ENCODE assay signal across 19 cellular contexts in the genomic region with DNA sequence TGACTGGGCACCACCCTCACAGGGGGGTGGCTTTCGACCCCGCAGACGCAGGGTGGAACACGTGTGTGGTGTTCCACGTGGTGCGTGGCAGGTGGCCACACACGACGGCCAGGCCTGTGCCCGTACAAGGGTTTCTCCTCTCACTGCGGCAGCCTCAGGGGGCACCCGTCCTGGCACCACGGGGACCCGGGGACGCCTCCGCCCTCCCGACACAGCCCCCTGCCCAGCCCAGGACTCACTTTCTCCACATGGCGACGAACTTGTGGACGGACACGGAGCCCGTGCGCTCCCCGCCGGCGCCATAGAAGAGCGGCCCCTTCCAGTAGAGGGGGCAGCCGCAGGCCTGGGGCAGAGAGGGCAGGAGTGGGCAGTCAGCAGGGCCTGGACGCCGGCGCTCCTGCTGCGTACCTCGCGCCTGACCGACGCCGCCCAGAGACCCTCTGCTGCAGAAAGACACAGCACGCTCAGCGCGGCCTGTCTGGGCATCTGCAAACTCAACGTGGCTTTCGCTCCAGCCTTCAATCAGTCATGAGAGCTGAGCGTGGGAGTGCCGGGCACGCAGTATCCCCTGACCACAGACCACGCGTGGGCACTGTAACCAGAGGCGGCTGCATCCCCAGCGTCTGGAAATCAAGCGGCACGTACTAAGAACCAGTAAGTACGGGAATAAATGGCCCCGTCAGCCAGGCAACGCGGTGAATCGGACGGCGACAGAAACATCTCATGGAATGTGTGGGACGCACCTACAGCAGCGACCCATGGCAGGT. TPM values are rescaled to one million over a fixed set of nuclear protein-coding genes. Genes with fewer than 3 reads are reported as not detected.
A peak's percentile ranks its signal among the peaks of the same experiment; 100 is the strongest.
DNase-seq lines count a peak whose midpoint lies in the region; ATAC-seq, FAIRE-seq and TF ChIP-seq lines count a peak whose summit lies in the region.
"Had no signal": no experiment of that assay in that cellular context is flagged by ENCODE, and none has a peak within 500 bp of the region (broad histone marks: within the 10 kb centered on the region; RNA-seq: fewer than 3 reads in every experiment).

No MANE protein-coding gene starts in this region.

- peak overlapping the region; percentile 37 for H2AK9ac ChIP-seq in IMR-90 (replicated peaks; ENCODE audit: low read depth, low read length, poor library complexity)

- no peaks in the 10 kb centered on the region for H3K9me3 Mint-ChIP-seq in WTC11
- H3K9me3 Mint-ChIP-seq in type B pancreatic cell: no peaks in the 10 kb centered on the region
- H3K9me3 Mint-ChIP-seq: CD4-positive, CD25-positive, alpha-beta regulatory T cell; H9 had no signal

- H2BK15ac ChIP-seq in IMR-90 (ENCODE audit: low read depth, low read length): no peak overlapping the region
- H2BK15ac ChIP-seq in neuronal stem cell (ENCODE audit: low read length): no peak overlapping the region

- no peak overlapping the region for H3K4me3 ChIP-seq in IMR-90 (ENCODE audit: insufficient read depth, low read depth, low read length)
- H3K4me3 ChIP-seq in kidney (ENCODE audit: low read length in 2 of 2): no peak overlapping the region
- peak overlapping the region in 1 of 2 donors; percentile 14 for H3K4me3 ChIP-seq in neuronal stem cell (ENCODE audit: low read length in 2 of 2)
- H3K4me3 ChIP-seq: SJCRH30 had no signal

- intact Hi-C loops in IMR-90 (cut with micrococcal nuclease): no loop called here
- intact Hi-C loops in kidney (cut with DNase I): no loop called here

- no peaks in the 10 kb centered on the region for H3K9me1 ChIP-seq in IMR-90 (ENCODE audit: insufficient read depth, low read length)

- H4K8ac ChIP-seq in IMR-90 (ENCODE audit: low read depth in 2 of 2, low read length in 2 of 2) (no peak overlapping the region), neuronal stem cell (ENCODE audit: low read depth, low read length) (no peak overlapping the region)

- DNase-seq in IMR-90 (no peak), WTC11 (ENCODE audit: low spot score) (no peak), kidney (peak; percentile 72), neuronal stem cell (ENCODE audit: low spot score) (no peak), putamen (ENCODE audit: low spot score) (no peak), type B pancreatic cell (ENCODE audit: extremely low spot score, unreplicated experiment) (no peak)
- DNase-seq: CD4-positive, CD25-positive, alpha-beta regulatory T cell; H9; HFFc6; NCI-H1105; NCI-H146; NCI-H2029 treated with DMSO at 0.1 percent for 48 hours; NCI-H226; NCI-H524; NCI-H774; NK-92 treated with Interleukin-12 subunit alpha and Interleukin-12 subunit beta, amount 100 ng/mL, for 24 hours; SJCRH30 had no signal

- H4K5ac ChIP-seq in IMR-90 (ENCODE audit: low read depth, low read length): no peak overlapping the region

- H3K27me3 ChIP-seq in IMR-90 (ENCODE audit: control insufficient read depth, insufficient read depth, low read length): no peaks in the 10 kb centered on the region
- no peaks in the 10 kb centered on the region for H3K27me3 ChIP-seq in neuronal stem cell (ENCODE audit: control insufficient read depth in 3 of 3, insufficient read depth in 3 of 3, low read depth in 1 of 3, low read length in 3 of 3)
- H3K27me3 ChIP-seq: SJCRH30 had no signal

- CTCF ChIA-PET in IMR-90 (lab: Yijun Ruan, JAX): no interaction called here
- CTCF ChIA-PET in WTC11 (lab: Charles Lee): no interaction called here

- H3K36me3 Mint-ChIP-seq in WTC11 (peaks cover 19% of the 10 kb centered on the region), type B pancreatic cell (peaks cover 7% of the 10 kb centered on the region)

- H3K4me1 ChIP-seq in IMR-90 (ENCODE audit: control insufficient read depth, insufficient read depth, low read length): no peaks in the 10 kb centered on the region; the same call in 1 of the 2 replicates
- H3K4me1 ChIP-seq in kidney (ENCODE audit: control insufficient read depth in 1 of 2, insufficient read depth in 1 of 2, low read depth in 1 of 2, low read length in 2 of 2): no peaks in the 10 kb centered on the region
- peaks cover 0 to 5% of the 10 kb centered on the region in 2 donors for H3K4me1 ChIP-seq in neuronal stem cell (ENCODE audit: control insufficient read depth in 2 of 2, insufficient read depth in 1 of 2, low read depth in 1 of 2, low read length in 2 of 2)
- H3K4me1 ChIP-seq: SJCRH30 had no signal

- H3K27ac Mint-ChIP-seq in WTC11 (peak overlapping the region; percentile 89), type B pancreatic cell (no peak overlapping the region)
- H3K27ac Mint-ChIP-seq: CD4-positive, CD25-positive, alpha-beta regulatory T cell; H9; HFFc6 had no signal

- WGBS in IMR-90 (ENCODE audit: extremely low coverage in 2 of 2, insufficient read length in 1 of 2), 2 experiments: 95% methylated on average over 15 of the region's 59 CpGs; no CpG with 5 or more reads in 1 of the 2 experiments
- no CpG with 5 or more reads among the region's 59 CpGs for WGBS in neuronal stem cell (ENCODE audit: extremely low coverage in 2 of 2, insufficient read length in 2 of 2, insufficient replicate concordance in 1 of 2), 2 donors

- POLR2A ChIA-PET in IMR-90 (lab: Charles Lee; ENCODE audit: unreplicated experiment): no interaction called here
- POLR2A ChIA-PET in WTC11 (lab: Charles Lee): no interaction called here

- H3K27me3 Mint-ChIP-seq in WTC11 (ENCODE audit: low read depth): no peaks in the 10 kb centered on the region
- H3K27me3 Mint-ChIP-seq in type B pancreatic cell: no peaks in the 10 kb centered on the region
- H3K27me3 Mint-ChIP-seq: CD4-positive, CD25-positive, alpha-beta regulatory T cell had no signal

- H3K4me3 Mint-ChIP-seq in WTC11 (no peak overlapping the region), type B pancreatic cell (no peak overlapping the region)
- H3K4me3 Mint-ChIP-seq: CD4-positive, CD25-positive, alpha-beta regulatory T cell; H9; HFFc6 had no signal

- in situ Hi-C loops in IMR-90 (cut with MboI; ENCODE audit: low sequenced_read_pairs): no loop called here

- H3K36me3 ChIP-seq in IMR-90 (ENCODE audit: control insufficient read depth, insufficient read depth, low read length) (peaks cover 17% of the 10 kb centered on the region), kidney (ENCODE audit: control insufficient read depth in 1 of 2, insufficient read depth in 2 of 2, low read length in 2 of 2) (peaks cover 0 to 4% of the 10 kb centered on the region in 2 donors), neuronal stem cell (replicated peaks in 1 of 2; ENCODE audit: control insufficient read depth in 2 of 2, insufficient read depth in 2 of 2, low read length in 2 of 2) (peaks cover 13 to 53% of the 10 kb centered on the region in 2 donors)

- no peak overlapping the region for H3K4me2 ChIP-seq in IMR-90 (ENCODE audit: low read depth, low read length)
- no peak overlapping the region for H3K4me2 ChIP-seq in neuronal stem cell (ENCODE audit: insufficient read depth, low read length, poor library complexity, severe bottlenecking)

- H4K91ac ChIP-seq in IMR-90 (ENCODE audit: insufficient read depth, low read depth, low read length): no peak overlapping the region
- no peak overlapping the region for H4K91ac ChIP-seq in neuronal stem cell (ENCODE audit: low read depth, low read length, poor library complexity)

- H2BK20ac ChIP-seq in IMR-90 (ENCODE audit: low read depth, low read length): no peak overlapping the region

- H2BK5ac ChIP-seq in IMR-90 (ENCODE audit: low read depth, low read length, poor library complexity, severe bottlenecking): no peak overlapping the region
- H2BK5ac ChIP-seq in neuronal stem cell (ENCODE audit: low read length): no peak overlapping the region

- dilution Hi-C loops in IMR-90 (cut with HindIII; ENCODE audit: low sequenced_read_pairs, unreplicated experiment): no loop called here

- H3K4me1 Mint-ChIP-seq in WTC11: 0 out of 2 replicates have a peak, but pooled peaks cover 3% of the 10 kb centered on the region
- no peaks in the 10 kb centered on the region for H3K4me1 Mint-ChIP-seq in type B pancreatic cell (ENCODE audit: unreplicated experiment)

- TF ChIP-seq CTCF in IMR-90 (conservative IDR thresholded peaks at IDR 0.05; ENCODE audit: low read depth, low read length) (no peak), WTC11 (IDR thresholded peaks at IDR 0.05) (no peak), kidney (IDR thresholded peaks at IDR 0.05; ENCODE audit: borderline replicate concordance, extremely low read depth, insufficient read depth) (no peak), type B pancreatic cell (conservative IDR thresholded peaks at IDR 0.05) (no peak)

- no peak for ATAC-seq in IMR-90 (ENCODE audit: low read depth)
- no peak for ATAC-seq in WTC11
- ATAC-seq in GM18861 (IDR thresholded peaks at IDR 0.05; ENCODE audit: unreplicated experiment): no peak

- no peak for TF ChIP-seq POLR2A in IMR-90 (IDR thresholded peaks at IDR 0.05; ENCODE audit: low read depth, low read length)

- no peaks in the 10 kb centered on the region for H4K20me1 ChIP-seq in IMR-90 (ENCODE audit: insufficient read depth, low read length)

- H2BK120ac ChIP-seq in IMR-90 (ENCODE audit: low read depth, low read length) (no peak overlapping the region), neuronal stem cell (ENCODE audit: low read depth, low read length) (no peak overlapping the region)

- H3K27ac ChIP-seq in IMR-90 (ENCODE audit: insufficient read depth, low read length) (no peak overlapping the region), kidney (ENCODE audit: low read depth in 2 of 2, low read length in 2 of 2) (no peak overlapping the region), neuronal stem cell (replicated peaks; ENCODE audit: low read length) (no peak overlapping the region)
- H3K27ac ChIP-seq: RWPE1, SJCRH30 had no signal

- H2AK5ac ChIP-seq in IMR-90 (ENCODE audit: low read depth, low read length) (no peak overlapping the region), neuronal stem cell (ENCODE audit: low read depth, low read length) (no peak overlapping the region)

- no peak for FAIRE-seq in kidney (lab: Jason Lieb, UNC)

- TF ChIP-seq RAD21 in IMR-90 (IDR thresholded peaks at IDR 0.05; ENCODE audit: low read length): no peak

- no TSS peak for BruUV-seq in IMR-90 (replicated peaks; lab: Mats Ljungman, UMichigan)

- no peaks in the 10 kb centered on the region; a peak in 1 of 4 replicates for H3K79me1 ChIP-seq in IMR-90 (ENCODE audit: low read depth in 1 of 2, low read length in 2 of 2)
- H3K79me1 ChIP-seq in neuronal stem cell (ENCODE audit: low read depth, low read length): peaks cover 13% of the 10 kb centered on the region

- no peak overlapping the region for H2BK12ac ChIP-seq in neuronal stem cell (ENCODE audit: low read length)

- H3K23ac ChIP-seq in IMR-90 (ENCODE audit: low read depth, low read length) (no peak overlapping the region), neuronal stem cell (ENCODE audit: low read depth, low read length, poor library complexity) (peak overlapping the region; percentile 13)

- H3K9me3 ChIP-seq in IMR-90 (ENCODE audit: control insufficient read depth, insufficient read depth, low read length) (peaks cover 4% of the 10 kb centered on the region; the same call in 1 of the 2 replicates), kidney (ENCODE audit: control insufficient read depth in 1 of 2, low read length in 2 of 2) (no peaks in the 10 kb centered on the region), neuronal stem cell (replicated peaks in 1 of 2; ENCODE audit: control insufficient read depth in 2 of 2, insufficient read depth in 1 of 2, low read depth in 1 of 2, low read length in 2 of 2) (peaks cover 7 to 19% of the 10 kb centered on the region in 2 donors)
- H3K9me3 ChIP-seq: SJCRH30 had no signal

- no peak overlapping the region for H3K56ac ChIP-seq in IMR-90 (ENCODE audit: extremely low read depth, insufficient read depth, low read length)

- no peak overlapping the region for H3K4ac ChIP-seq in IMR-90 (ENCODE audit: low read depth, low read length)
- H3K4ac ChIP-seq in neuronal stem cell (ENCODE audit: low read length): no peak overlapping the region

- no peak overlapping the region for H3K18ac ChIP-seq in IMR-90 (ENCODE audit: low read depth, low read length)
- H3K18ac ChIP-seq in neuronal stem cell (ENCODE audit: low read length): no peak overlapping the region

- H3K14ac ChIP-seq in IMR-90 (replicated peaks; ENCODE audit: low read depth, low read length) (no peak overlapping the region), neuronal stem cell (ENCODE audit: low read length) (no peak overlapping the region)

- no peak overlapping the region for H3K9ac ChIP-seq in IMR-90 (ENCODE audit: low read depth, low read length)
- no peak overlapping the region for H3K9ac ChIP-seq in kidney (ENCODE audit: low read length in 2 of 2)
- no peak overlapping the region for H3K9ac ChIP-seq in neuronal stem cell (ENCODE audit: low read depth, low read length, poor library complexity)

- H2AFZ ChIP-seq in IMR-90 (replicated peaks; ENCODE audit: low read length, poor library complexity) (no peak overlapping the region), neuronal stem cell (ENCODE audit: low read length) (no peak overlapping the region)

RNA-seq across cellular contexts. Expression of a gene that starts 28.9 kb away (rescaled TPM):
- total RNA-seq in IMR-90 (2012; rRNA removed): 24.0 and 24.7 TPM in 2 replicates
- 31.6 and 36.6 TPM in 2 replicates for polyA plus RNA-seq in IMR-90 (2012; rRNA removed)
- 35.3 and 45.5 TPM in 2 replicates for polyA plus RNA-seq in IMR-90 (2012; cell fraction: cytosol; rRNA removed)
- 29.3 and 56.5 TPM in 2 replicates for polyA plus RNA-seq in IMR-90 (2012; cell fraction: nucleus; rRNA removed; ENCODE audit: low replicate concordance)
- 63.9 to 68.5 TPM (median 67.9 TPM) in 3 replicates for total RNA-seq in WTC11 (2021)
- 50.1 TPM for total RNA-seq in kidney
- 61.9 TPM for polyA plus RNA-seq in kidney (ENCODE audit: insufficient read depth, low read depth, low replicate concordance)
- polyA plus RNA-seq in neuronal stem cell (2013, experiment 1 of 2): 42.2 TPM
- 42.0 TPM for polyA plus RNA-seq in neuronal stem cell (2013, experiment 2 of 2)
- total RNA-seq in type B pancreatic cell (ENCODE audit: low replicate concordance): 45.7 and 53.5 TPM in 2 replicates

RNA-seq across cellular contexts. Expression of a gene that starts 39.2 kb away (rescaled TPM):
- total RNA-seq in IMR-90 (2012; rRNA removed): 11.1 and 13.3 TPM in 2 replicates
- polyA plus RNA-seq in IMR-90 (2012; rRNA removed): 13.2 and 13.7 TPM in 2 replicates
- 9.1 and 13.3 TPM in 2 replicates for polyA plus RNA-seq in IMR-90 (2012; cell fraction: cytosol; rRNA removed)
- polyA plus RNA-seq in IMR-90 (2012; cell fraction: nucleus; rRNA removed; ENCODE audit: low replicate concordance): 52.7 and 142 TPM in 2 replicates
- total RNA-seq in WTC11 (2021): 103 to 130 TPM (median 107 TPM) in 3 replicates
- total RNA-seq in kidney: 14.4 TPM
- polyA plus RNA-seq in kidney (ENCODE audit: insufficient read depth, low read depth, low replicate concordance): 14.1 TPM
- 57.0 TPM for polyA plus RNA-seq in neuronal stem cell (2013, experiment 1 of 2)
- 53.8 TPM for polyA plus RNA-seq in neuronal stem cell (2013, experiment 2 of 2)
- total RNA-seq in type B pancreatic cell (ENCODE audit: low replicate concordance): 33.2 and 53.4 TPM in 2 replicates
